ENCODE assay signal across 20 cellular contexts in the genomic region with DNA sequence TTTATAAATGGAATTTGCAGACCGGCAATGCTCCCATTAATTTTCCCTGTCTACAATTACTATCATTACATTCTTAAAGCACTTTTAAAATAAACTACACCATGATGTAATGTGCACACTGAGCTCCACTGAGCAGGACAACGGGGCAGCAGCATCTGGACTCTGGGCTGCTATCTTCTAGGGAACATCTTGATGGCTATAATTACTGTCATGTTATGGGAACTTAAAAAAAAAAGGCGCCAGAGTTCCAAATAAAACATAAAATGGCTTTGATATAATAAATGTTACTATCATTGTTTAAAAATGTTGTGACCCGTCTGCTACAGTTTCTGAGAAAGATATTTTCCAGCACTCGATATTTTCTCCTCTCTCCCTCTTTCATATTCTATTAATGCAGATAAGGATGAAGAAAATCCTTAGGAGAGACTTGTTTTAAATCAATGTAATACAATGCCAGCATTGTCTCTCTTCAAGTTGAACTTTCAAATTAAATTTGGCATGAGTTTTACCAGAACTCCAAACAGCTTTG.
DNase-seq lines count a peak whose midpoint lies in the region; ATAC-seq and TF ChIP-seq lines count a peak whose summit lies in the region.
"Had no signal": no experiment of that assay in that cellular context is flagged by ENCODE, and none has a peak within 500 bp of the region (broad histone marks: within the 10 kb centered on the region; RNA-seq: fewer than 3 reads in every experiment).

No MANE protein-coding gene starts in this region.

- no TSS peak for BruUV-seq in Calu3 (replicated peaks; lab: Mats Ljungman, UMichigan)

- intact Hi-C loops in Right ventricle myocardium superior (cut with DNase I) = no loop called here
- intact Hi-C loops in Calu3 (cut with micrococcal nuclease; ENCODE audit: unreplicated experiment) = no loop called here

- no peak overlapping the region for H3K4me3 Mint-ChIP-seq in mesothelial cell of epicardium
- no peak overlapping the region for H3K4me3 Mint-ChIP-seq in Calu3 (ENCODE audit: low read depth, unreplicated experiment)
- H3K4me3 Mint-ChIP-seq: HFFc6 had no signal

- H3K4me1 Mint-ChIP-seq in mesothelial cell of epicardium = peaks cover 30% of the 10 kb centered on the region
- H3K4me1 Mint-ChIP-seq in Calu3 (ENCODE audit: low read depth, unreplicated experiment) = peaks cover 2% of the 10 kb centered on the region

- H3K27ac Mint-ChIP-seq in mesothelial cell of epicardium (peak overlapping the region; percentile 5), Calu3 (ENCODE audit: unreplicated experiment) (no peak overlapping the region)
- H3K27ac Mint-ChIP-seq: HFFc6 had no signal

- H3K9me3 ChIP-seq in right atrium auricular region = no peaks in the 10 kb centered on the region
- H3K9me3 ChIP-seq: MG63 had no signal

- CTCF ChIA-PET in Calu3 (lab: Charles Lee) = no interaction called here

- TF ChIP-seq CTCF in right atrium auricular region (IDR thresholded peaks at IDR 0.05) (no peak), fibroblast of villous mesenchyme (IDR thresholded peaks at IDR 0.05; ENCODE audit: insufficient read depth, low read depth, low read length) (no peak), mesothelial cell of epicardium (IDR thresholded peaks at IDR 0.05; ENCODE audit: unreplicated experiment) (no peak), Calu3 (IDR thresholded peaks at IDR 0.05; ENCODE audit: unreplicated experiment) (no peak)

- H3K9me3 Mint-ChIP-seq in mesothelial cell of epicardium (no peaks in the 10 kb centered on the region), Calu3 (ENCODE audit: low read depth, unreplicated experiment) (peaks cover 2% of the 10 kb centered on the region)
- H3K9me3 Mint-ChIP-seq: HFFc6 had no signal

- no peak for DNase-seq in Right ventricle myocardium superior
- no peak for DNase-seq in right atrium auricular region (ENCODE audit: low spot score)
- peak; percentile 59 for DNase-seq in fibroblast of villous mesenchyme (ENCODE audit: low read depth)
- no peak for DNase-seq in mesothelial cell of epicardium (ENCODE audit: low spot score in 2 of 2, unreplicated experiment in 2 of 2)
- DNase-seq in activated naive CD4-positive, alpha-beta T cell treated with anti-CD3 and anti-CD28 coated beads, Interleukin-2, amount 50 U/mL, for 16 hours = no peak
- DNase-seq in T-helper 9 cell = no peak
- no peak for DNase-seq in Calu3
- DNase-seq in NCI-H774 (lab: John Stamatoyannopoulos, UW) = no peak
- DNase-seq: COR-L47, DMS53, HFFc6, Karpas-422, MG63, NCI-H1092, NCI-H146, NCI-H2081 treated with DMSO at 0.1 percent for 48 hours, NCI-H510A, NCI-H82, PC-9 had no signal

- H3K27me3 Mint-ChIP-seq in mesothelial cell of epicardium (ENCODE audit: low read depth) (peaks cover 13% of the 10 kb centered on the region), Calu3 (ENCODE audit: unreplicated experiment) (no peaks in the 10 kb centered on the region)

- H3K4me1 ChIP-seq in right atrium auricular region = peaks cover 0 to 20% of the 10 kb centered on the region in 2 donors

- H3K27ac ChIP-seq in right atrium auricular region = no peak overlapping the region
- H3K27ac ChIP-seq: C4-2B, PC-9 had no signal

- no peaks in the 10 kb centered on the region for H3K27me3 ChIP-seq in right atrium auricular region
- H3K27me3 ChIP-seq: MG63 had no signal

- H3K36me3 ChIP-seq in right atrium auricular region = no peaks in the 10 kb centered on the region
- H3K36me3 ChIP-seq: MG63 had no signal

- no peaks in the 10 kb centered on the region for H3K36me3 Mint-ChIP-seq in mesothelial cell of epicardium
- no peaks in the 10 kb centered on the region for H3K36me3 Mint-ChIP-seq in Calu3 (ENCODE audit: insufficient read depth, unreplicated experiment)

- peak; percentile 48 for ATAC-seq in Right ventricle myocardium superior (ENCODE audit: poor library complexity)

- H3K4me3 ChIP-seq in right atrium auricular region (no peak overlapping the region), fibroblast of villous mesenchyme (ENCODE audit: low read depth, low read length) (no peak overlapping the region)
- H3K4me3 ChIP-seq: MG63, PC-9 had no signal
